In genomic region chr16:72517154-72517553, GRCh38 we compare ENCODE assay signal across 23 cellular contexts.
"Had no signal": no experiment of that assay in that cellular context is flagged by ENCODE, and none has a peak within 500 bp of the region (broad histone marks: within the 10 kb centered on the region; RNA-seq: fewer than 3 reads in every experiment).

No MANE protein-coding gene starts in this region.

- H2AFZ ChIP-seq: neural progenitor cell, parathyroid adenoma had no signal

- H3K27ac ChIP-seq: esophagus muscularis mucosa, neural progenitor cell, parathyroid adenoma, right atrium auricular region, suprapubic skin, transverse colon, vagina had no signal

- H3K9me3 ChIP-seq: esophagus muscularis mucosa, suprapubic skin, vagina had no signal

- H3K9ac ChIP-seq: neural progenitor cell, parathyroid adenoma had no signal

- H3K4me1 ChIP-seq: esophagus muscularis mucosa, neural progenitor cell, parathyroid adenoma, right atrium auricular region, suprapubic skin, transverse colon, vagina had no signal

- H3K4me3 ChIP-seq: esophagus muscularis mucosa, lung, mucosa of descending colon, neural progenitor cell, right atrium auricular region, suprapubic skin, transverse colon, vagina had no signal

- H3K36me3 ChIP-seq: esophagus muscularis mucosa, right atrium auricular region, suprapubic skin, transverse colon, vagina had no signal

- H3K4me2 ChIP-seq: neural progenitor cell had no signal

- H3K79me2 ChIP-seq: parathyroid adenoma had no signal

- DNase-seq: cerebellar nuclear complex; cortex of kidney; effector memory CD8-positive, alpha-beta T cell; hypothalamus; kidney; mesenchymal stem cell; mucosa of descending colon; naive thymus-derived CD4-positive, alpha-beta T cell; small intestine; stimulated activated CD4-positive, alpha-beta T cell treated with anti-CD3 and anti-CD28 coated beads, Interleukin-15, amount 100 ng/mL, for 24 hours; stimulated activated CD4-positive, alpha-beta T cell treated with anti-CD3 and anti-CD28 coated beads, Interleukin-2, amount 100 ng/mL, for 48 hours; stimulated activated CD8-positive, alpha-beta memory T cell treated with anti-CD3 and anti-CD28 coated beads, Interleukin-4, amount 100 ng/mL, for 48 hours; stimulated activated naive CD4-positive, alpha-beta T cell; stimulated activated naive CD8-positive, alpha-beta T cell treated with anti-CD3 and anti-CD28 coated beads, Interleukin-15, amount 100 ng/mL, for 72 hours; transverse colon had no signal

- H3K27me3 ChIP-seq: esophagus muscularis mucosa, neural progenitor cell, right atrium auricular region, suprapubic skin, transverse colon, vagina had no signal

- ATAC-seq: effector memory CD8-positive, alpha-beta T cell; left lobe of liver; mucosa of descending colon; naive thymus-derived CD4-positive, alpha-beta T cell; stimulated activated naive CD8-positive, alpha-beta T cell treated with anti-CD3 and anti-CD28 coated beads, Interleukin-15, amount 100 ng/mL, for 72 hours had no signal
